In genomic region chr7:3753868-3754267, GRCh38 we compare ENCODE assay signal across 12 cellular contexts.
"Had no signal": no experiment of that assay in that cellular context is flagged by ENCODE, and none has a peak within 500 bp of the region (broad histone marks: within the 10 kb centered on the region; RNA-seq: fewer than 3 reads in every experiment).

No MANE protein-coding gene starts in this region.

- H3K36me3 ChIP-seq: esophagus squamous epithelium, thyroid gland had no signal

- DNase-seq: activated CD4-positive, alpha-beta T cell treated with anti-CD3 and anti-CD28 coated beads, Interleukin-2, amount 10 ng/mL, durations not matched to agents 24 days and 14 days; activated CD4-positive, CD25-positive, alpha-beta regulatory T cell; activated CD8-positive, alpha-beta memory T cell treated with anti-CD3 and anti-CD28 coated beads, Interleukin-2, amount 50 U/mL, for 4 hours; activated CD8-positive, alpha-beta T cell treated with anti-CD3 and anti-CD28 coated beads, Interleukin-2, amount 10 ng/mL, durations not matched to agents 7 days and 5 days; activated gamma-delta T cell; activated T-cell treated with anti-CD3 and anti-CD28 coated beads, Interleukin-2, amount 50 U/mL, for 48 hours; esophagus squamous epithelium; foreskin keratinocyte; glutamatergic neuron; immature natural killer cell; stimulated activated CD4-positive, alpha-beta T cell treated with anti-CD3 and anti-CD28 coated beads, Interleukin-2, amount 100 ng/mL, for 48 hours; thyroid gland had no signal

- H3K4me1 ChIP-seq: esophagus squamous epithelium, foreskin keratinocyte, thyroid gland had no signal

- H3K27me3 ChIP-seq: esophagus squamous epithelium, foreskin keratinocyte, thyroid gland had no signal

- H3K4me3 ChIP-seq: esophagus squamous epithelium, thyroid gland had no signal

- H3K27ac ChIP-seq: foreskin keratinocyte, thyroid gland had no signal

- H3K9me3 ChIP-seq: esophagus squamous epithelium, thyroid gland had no signal
